Comparison of ENCODE assay signal across 33 cellular contexts in genomic region chr14:97578982-97579381, GRCh38.
"Had no signal": no experiment of that assay in that cellular context is flagged by ENCODE, and none has a peak within 500 bp of the region (broad histone marks: within the 10 kb centered on the region; RNA-seq: fewer than 3 reads in every experiment).

No MANE protein-coding gene starts in this region.

- H3K27me3 ChIP-seq: adrenal gland, cardiac muscle cell had no signal

- FAIRE-seq: RCC 7860 had no signal

- H3K27ac ChIP-seq: adrenal gland, cardiac muscle cell, PC-9, RWPE1, VCaP had no signal

- H3K4me1 ChIP-seq: adrenal gland had no signal

- H3K4me3 ChIP-seq: adrenal gland, cardiac muscle cell, PC-9 had no signal

- H3K9me3 ChIP-seq: adrenal gland had no signal

- H3K36me3 ChIP-seq: adrenal gland, cardiac muscle cell had no signal

- H2AFZ ChIP-seq: PC-9 had no signal

- ATAC-seq: activated naive CD4-positive, alpha-beta T cell treated with anti-CD3 and anti-CD28 coated beads, Interleukin-2, amount 50 U/mL, for 72 hours; activated T-cell treated with anti-CD3 and anti-CD28 coated beads, Interleukin-2, amount 50 U/mL, for 4 hours; Right ventricle myocardium inferior; SK-N-SH treated with all-trans-retinoic acid at 6 μM for 48 hours; T-cell; T-helper 17 cell had no signal

- H3K4me2 ChIP-seq: PC-9 had no signal

- DNase-seq: activated B cell treated with CpG ODN at 0.5 μM for 24 hours; activated CD4-positive, alpha-beta memory T cell treated with anti-CD3 and anti-CD28 coated beads for 36 hours; activated CD4-positive, alpha-beta T cell treated with anti-CD3 and anti-CD28 coated beads for 4 hours; activated CD4-positive, alpha-beta T cell treated with anti-CD3 and anti-CD28 coated beads, Interleukin-2, amount 50 U/mL, for 1 hour; activated CD4-positive, CD25-positive, alpha-beta regulatory T cell treated with anti-CD3 and anti-CD28 coated beads, Interleukin-2, amount 50 U/mL, for 72 hours; activated CD8-positive, alpha-beta memory T cell treated with anti-CD3 and anti-CD28 coated beads, Interleukin-2, amount 50 U/mL, for 4 hours; activated gamma-delta T cell treated with Interleukin-2 at 50 U/mL for 16 hours; activated naive CD4-positive, alpha-beta T cell treated with anti-CD3 and anti-CD28 coated beads for 36 hours; activated T-cell treated with anti-CD3 and anti-CD28 coated beads for 4 hours; activated T-cell treated with anti-CD3 and anti-CD28 coated beads, Interleukin-2, amount 50 U/mL, for 4 hours; adrenal gland; anterior cingulate cortex; Karpas-422; NCI-H1048; NCI-H1436 treated with DMSO at 0.1 percent for 48 hours; NCI-H1694 treated with DMSO at 0.1 percent for 48 hours; NCI-H2029; NCI-H2107; NCI-H2171; NCI-H446; NCI-H510A treated with DMSO at 0.1 percent for 48 hours; NCI-H748 treated with DMSO at 0.1 percent for 48 hours; PC-9; SIG-M5; T-cell; T-helper 17 cell had no signal
